In genomic region chr4:102616661-102617060, GRCh38 we compare ENCODE assay signal across 14 cellular contexts.
DNase-seq lines count a peak whose midpoint lies in the region; ATAC-seq and TF ChIP-seq lines count a peak whose summit lies in the region.
"Had no signal": no experiment of that assay in that cellular context is flagged by ENCODE, and none has a peak within 500 bp of the region (broad histone marks: within the 10 kb centered on the region; RNA-seq: fewer than 3 reads in every experiment).

No MANE protein-coding gene starts in this region.

- H3K9me2 ChIP-seq in OCI-LY1 (ENCODE audit: low read depth, low read length), result no peaks in the 10 kb centered on the region

- peaks cover 50% of the 10 kb centered on the region for H3K36me3 ChIP-seq in OCI-LY1 (ENCODE audit: insufficient read depth, low read length)
- peaks cover 5% of the 10 kb centered on the region for H3K36me3 ChIP-seq in mammary epithelial cell (ENCODE audit: insufficient read depth, low read length)
- H3K36me3 ChIP-seq in esophagus squamous epithelium, result peaks cover 9 to 59% (median 17%) of the 10 kb centered on the region in 3 donors

- CTCF ChIA-PET in mammary epithelial cell (lab: Charles Lee; ENCODE audit: low non-redundant PET), result no interaction called here

- H3K9me3 ChIP-seq in OCI-LY1 (ENCODE audit: low read length) (no peaks in the 10 kb centered on the region), mammary epithelial cell (replicated peaks; ENCODE audit: insufficient read depth, low read length) (no peaks in the 10 kb centered on the region), esophagus squamous epithelium (no peaks in the 10 kb centered on the region)

- BruUV-seq in mammary epithelial cell (replicated peaks; lab: Mats Ljungman, UMichigan), result TSS peak; percentile 27

- H3K4me1 ChIP-seq in OCI-LY1 (ENCODE audit: insufficient read depth, low read length, severe bottlenecking) (peaks cover 43% of the 10 kb centered on the region), mammary epithelial cell (ENCODE audit: insufficient read depth, low read length) (peaks cover 36% of the 10 kb centered on the region), esophagus squamous epithelium (peaks cover 0 to 26% (median 6%) of the 10 kb centered on the region in 3 donors)

- H3K27me3 Mint-ChIP-seq in stimulated activated naive B cell treated with anti-CD40 and anti-IgM and Interleukin-4, amounts not matched to agents 10 μg/mL and 1 μg/mL and 100 μg/mL, for 72 hours, result no peaks in the 10 kb centered on the region
- H3K27me3 Mint-ChIP-seq: memory B cell had no signal

- H3K4me1 Mint-ChIP-seq in stimulated activated naive B cell treated with anti-CD40 and anti-IgM and Interleukin-4, amounts not matched to agents 10 μg/mL and 1 μg/mL and 100 μg/mL, for 72 hours, result peaks cover 42 to 68% of the 10 kb centered on the region in 2 donors

- H3K4me3 Mint-ChIP-seq in stimulated activated naive B cell treated with anti-CD40 and anti-IgM and Interleukin-4, amounts not matched to agents 10 μg/mL and 1 μg/mL and 100 μg/mL, for 72 hours, result no peak overlapping the region
- H3K4me3 Mint-ChIP-seq: memory B cell had no signal

- H3K9ac ChIP-seq in OCI-LY1 (ENCODE audit: low read length) (no peak overlapping the region), mammary epithelial cell (ENCODE audit: insufficient read depth, low read length) (no peak overlapping the region)

- peaks cover 63 to 72% of the 10 kb centered on the region in 2 donors for H3K36me3 Mint-ChIP-seq in stimulated activated naive B cell treated with anti-CD40 and anti-IgM and Interleukin-4, amounts not matched to agents 10 μg/mL and 1 μg/mL and 100 μg/mL, for 72 hours

- no peak for TF ChIP-seq POLR2A in esophagus squamous epithelium (IDR thresholded peaks at IDR 0.05)

- peak overlapping the region; percentile 70 for H3K27ac ChIP-seq in OCI-LY1 (ENCODE audit: low read depth, low read length, poor library complexity, severe bottlenecking)
- no peak overlapping the region for H3K27ac ChIP-seq in mammary epithelial cell (ENCODE audit: insufficient read depth, low read depth, low read length)
- H3K27ac ChIP-seq in esophagus squamous epithelium, result no peak overlapping the region
- H3K27ac ChIP-seq: C4-2B had no signal

- H3K4me3 ChIP-seq in OCI-LY1 (ENCODE audit: low read depth, low read length, poor library complexity, severe bottlenecking) (no peak overlapping the region), mammary epithelial cell (replicated peaks in 1 of 3; ENCODE audit: insufficient read depth in 1 of 3, low read depth in 2 of 3, low read length in 3 of 3) (no peak overlapping the region), esophagus squamous epithelium (no peak overlapping the region)

- in situ Hi-C loops in mammary epithelial cell (cut with MboI; ENCODE audit: low sequenced_read_pairs in 2 of 2), result loop anchor here in 1 of 2 donors (25.0 kb wide), 1 partner anchor 154 kb away; no protein-coding TSS in a partner anchor

- H3K79me2 ChIP-seq in OCI-LY1 (ENCODE audit: insufficient read depth, low read length) (no peaks in the 10 kb centered on the region), mammary epithelial cell (ENCODE audit: insufficient read depth, low read length) (no peaks in the 10 kb centered on the region)

- ATAC-seq in stimulated activated naive B cell treated with anti-CD40 and anti-IgM and Interleukin-4, amounts not matched to agents 10 μg/mL and 1 μg/mL and 100 μg/mL, for 72 hours (replicated peaks), result no peak
- no peak for ATAC-seq in HG03521 (IDR thresholded peaks at IDR 0.05; ENCODE audit: unreplicated experiment)

- H4K20me1 ChIP-seq in OCI-LY1 (ENCODE audit: insufficient read depth, low read length), result no peaks in the 10 kb centered on the region
- no peaks in the 10 kb centered on the region for H4K20me1 ChIP-seq in mammary epithelial cell (ENCODE audit: insufficient read depth, low read length)

- intact Hi-C loops in mammary epithelial cell (cut with micrococcal nuclease), result no loop called here
- intact Hi-C loops in esophagus squamous epithelium (cut with DNase I), result loop anchor here (5.0 kb wide), 1 partner anchor 391 kb away; no protein-coding TSS in a partner anchor

- dilution Hi-C loops in mammary epithelial cell (cut with HindIII; ENCODE audit: low sequenced_read_pairs), result loop anchor here (25.0 kb wide), 1 partner anchor 396 kb away; the partner anchor contains the start of gene SLC9B1

- H3K27ac Mint-ChIP-seq in stimulated activated naive B cell treated with anti-CD40 and anti-IgM and Interleukin-4, amounts not matched to agents 10 μg/mL and 1 μg/mL and 100 μg/mL, for 72 hours, result peak overlapping the region; percentile 62
- H3K27ac Mint-ChIP-seq: memory B cell had no signal

- peak; percentile 35 for DNase-seq in stimulated activated CD4-positive, alpha-beta T cell treated with anti-CD3 and anti-CD28 coated beads, Interleukin-1b, Interleukin-23, amount 100 ng/mL, for 48 hours
- no peak for DNase-seq in stimulated activated CD4-positive, alpha-beta T cell treated with anti-CD3 and anti-CD28 coated beads, Interleukin-2, amount 100 ng/mL, for 48 hours
- DNase-seq in mammary epithelial cell (no peak), esophagus squamous epithelium (lab: John Stamatoyannopoulos, UW) (no peak), NCI-H2227 treated with DMSO at 0.1 percent for 48 hours (lab: John Stamatoyannopoulos, UW) (no peak)
- DNase-seq in stimulated activated naive B cell treated with anti-CD40 and anti-IgM and Interleukin-4, amounts not matched to agents 10 μg/mL and 1 μg/mL and 100 μg/mL, for 72 hours, result no peak
- DNase-seq: activated CD4-positive, alpha-beta T cell treated with anti-CD3 and anti-CD28 coated beads for 1 hour; amniotic stem cell; head of caudate nucleus; Right ventricle myocardium superior had no signal

- no peaks in the 10 kb centered on the region for H3F3A ChIP-seq in OCI-LY1 (ENCODE audit: insufficient read depth, low read length)

- no peaks in the 10 kb centered on the region for H3K27me3 ChIP-seq in OCI-LY1 (ENCODE audit: insufficient read depth, low read length)
- no peaks in the 10 kb centered on the region for H3K27me3 ChIP-seq in mammary epithelial cell (ENCODE audit: insufficient read depth, low read length)
- no peaks in the 10 kb centered on the region for H3K27me3 ChIP-seq in esophagus squamous epithelium

- no peak for TF ChIP-seq CTCF in OCI-LY1 (IDR thresholded peaks at IDR 0.05; ENCODE audit: low read length)
- TF ChIP-seq CTCF in mammary epithelial cell (conservative IDR thresholded peaks at IDR 0.05 in 1 of 2, IDR thresholded peaks at IDR 0.05 in 1 of 2; ENCODE audit: extremely low read depth in 1 of 2, insufficient read depth in 1 of 2, low read depth in 1 of 2, low read length in 2 of 2), result no peak
- TF ChIP-seq CTCF in esophagus squamous epithelium (IDR thresholded peaks at IDR 0.05), result no peak

- no peak overlapping the region for H2AFZ ChIP-seq in OCI-LY1 (ENCODE audit: low read length)
- H2AFZ ChIP-seq in mammary epithelial cell (ENCODE audit: low read depth, low read length), result no peak overlapping the region

- 96% methylated on average over 8 of the region's 8 CpGs for WGBS in mammary epithelial cell (ENCODE audit: low coverage, missing lambda C conversion rate)
- WGBS in esophagus squamous epithelium, 2 donors, result 49 to 75% methylated on average over 7 to 8 of the region's 8 CpGs

- H3K4me2 ChIP-seq in OCI-LY1 (ENCODE audit: low read length), result no peak overlapping the region; the same call in 1 of the 2 replicates
- H3K4me2 ChIP-seq in mammary epithelial cell (ENCODE audit: insufficient read depth, low read depth, low read length), result no peak overlapping the region

- H3K9me3 Mint-ChIP-seq in stimulated activated naive B cell treated with anti-CD40 and anti-IgM and Interleukin-4, amounts not matched to agents 10 μg/mL and 1 μg/mL and 100 μg/mL, for 72 hours, result peaks cover 12 to 18% of the 10 kb centered on the region in 2 donors
- H3K9me3 Mint-ChIP-seq: memory B cell had no signal
